In genomic region chr2:17227856-17228255, GRCh38 we compare ENCODE assay signal across 30 cellular contexts.
"Had no signal": no experiment of that assay in that cellular context is flagged by ENCODE, and none has a peak within 500 bp of the region (broad histone marks: within the 10 kb centered on the region; RNA-seq: fewer than 3 reads in every experiment).

No MANE protein-coding gene starts in this region.

- ATAC-seq: naive thymus-derived CD8-positive, alpha-beta T cell; natural killer cell treated with Interleukin-12 subunit alpha and Interleukin-12 subunit beta and Interleukin-15 and Interleukin-18, amount 100 ng/mL, for 72 hours; psoas muscle; right cardiac atrium; right lobe of liver; stimulated activated memory B cell treated with anti-CD40 and anti-IgM and Interleukin-4, amounts not matched to agents 10 μg/mL and 1 μg/mL and 100 μg/mL, for 72 hours; stimulated activated naive CD8-positive, alpha-beta T cell treated with anti-CD3 and anti-CD28 coated beads, Interleukin-15, amount 100 ng/mL, for 72 hours; stimulated activated naive CD8-positive, alpha-beta T cell treated with anti-CD3 and anti-CD28 coated beads, Interleukin-15, Interleukin-2, amounts not matched to agents 100 U/mL and 50 U/mL, for 24 hours had no signal

- H3K4me1 ChIP-seq: parathyroid adenoma, psoas muscle, right lobe of liver, sigmoid colon, spleen, thyroid gland, tibial nerve, upper lobe of left lung, vagina had no signal

- H3K9ac ChIP-seq: parathyroid adenoma had no signal

- H3K4me1 Mint-ChIP-seq: naive thymus-derived CD8-positive, alpha-beta T cell; neural crest cell; stimulated activated memory B cell treated with anti-CD40 and anti-IgM and Interleukin-4, amounts not matched to agents 10 μg/mL and 1 μg/mL and 100 μg/mL, for 72 hours; stimulated activated naive CD8-positive, alpha-beta T cell treated with anti-CD3 and anti-CD28 coated beads, Interleukin-15, amount 100 ng/mL, for 72 hours had no signal

- H2AFZ ChIP-seq: parathyroid adenoma had no signal

- H3K4me3 Mint-ChIP-seq: naive thymus-derived CD8-positive, alpha-beta T cell; natural killer cell treated with Interleukin-12 subunit alpha and Interleukin-12 subunit beta and Interleukin-15 and Interleukin-18, amount 100 ng/mL, for 72 hours; nephron progenitor cell; neural crest cell; stimulated activated memory B cell treated with anti-CD40 and anti-IgM and Interleukin-4, amounts not matched to agents 10 μg/mL and 1 μg/mL and 100 μg/mL, for 72 hours; stimulated activated naive CD8-positive, alpha-beta T cell treated with anti-CD3 and anti-CD28 coated beads, Interleukin-15, amount 100 ng/mL, for 72 hours had no signal

- H3K9me3 ChIP-seq: ovary, psoas muscle, right lobe of liver, sigmoid colon, spleen, thoracic aorta, thyroid gland, tibial nerve, upper lobe of left lung, vagina had no signal

- DNase-seq: naive thymus-derived CD8-positive, alpha-beta T cell; nephron progenitor cell; occipital lobe; ovary; posterior cingulate gyrus; psoas muscle; right lobe of liver; sigmoid colon; spleen; stimulated activated CD4-positive, alpha-beta T cell treated with anti-CD3 and anti-CD28 coated beads, Interleukin-12 subunit alpha, Interleukin-12 subunit beta, amount 100 ng/mL, for 4 hours; stimulated activated CD4-positive, alpha-beta T cell treated with anti-CD3 and anti-CD28 coated beads, Interleukin-1b, Interleukin-23, amount 100 ng/mL, for 48 hours; stimulated activated CD4-positive, alpha-beta T cell treated with anti-CD3 and anti-CD28 coated beads, Interleukin-4, amount 100 ng/mL, for 1 hour; stimulated activated CD4-positive, alpha-beta T cell treated with anti-CD3 and anti-CD28 coated beads, Interleukin-4, amount 100 ng/mL, for 4 hours; stimulated activated CD8-positive, alpha-beta memory T cell treated with anti-CD3 and anti-CD28 coated beads, Interleukin-4, amount 100 ng/mL, for 48 hours; stimulated activated naive CD4-positive, alpha-beta T cell; stimulated activated naive CD8-positive, alpha-beta T cell treated with anti-CD3 and anti-CD28 coated beads, Interleukin-15, amount 100 ng/mL, for 72 hours; stimulated activated naive CD8-positive, alpha-beta T cell treated with anti-CD3 and anti-CD28 coated beads, Interleukin-15, Interleukin-2, amounts not matched to agents 100 U/mL and 50 U/mL, for 24 hours; thyroid gland; upper lobe of left lung had no signal

- H3K36me3 Mint-ChIP-seq: naive thymus-derived CD8-positive, alpha-beta T cell; natural killer cell treated with Interleukin-12 subunit alpha and Interleukin-12 subunit beta and Interleukin-15 and Interleukin-18, amount 100 ng/mL, for 72 hours; stimulated activated memory B cell treated with anti-CD40 and anti-IgM and Interleukin-4, amounts not matched to agents 10 μg/mL and 1 μg/mL and 100 μg/mL, for 72 hours had no signal

- H3K27me3 Mint-ChIP-seq: naive thymus-derived CD8-positive, alpha-beta T cell; natural killer cell treated with Interleukin-12 subunit alpha and Interleukin-12 subunit beta and Interleukin-15 and Interleukin-18, amount 100 ng/mL, for 72 hours; progenitor cell of endocrine pancreas; stimulated activated memory B cell treated with anti-CD40 and anti-IgM and Interleukin-4, amounts not matched to agents 10 μg/mL and 1 μg/mL and 100 μg/mL, for 72 hours; stimulated activated naive CD8-positive, alpha-beta T cell treated with anti-CD3 and anti-CD28 coated beads, Interleukin-15, amount 100 ng/mL, for 72 hours had no signal

- H3K36me3 ChIP-seq: ovary, right lobe of liver, sigmoid colon, spleen, thoracic aorta, thyroid gland, tibial nerve, upper lobe of left lung, vagina had no signal

- H3K27ac ChIP-seq: ovary, parathyroid adenoma, psoas muscle, right lobe of liver, sigmoid colon, skin epidermis, spleen, thoracic aorta, thyroid gland, tibial nerve, upper lobe of left lung, vagina had no signal

- H3K27me3 ChIP-seq: ovary, right lobe of liver, sigmoid colon, spleen, thyroid gland, tibial nerve, upper lobe of left lung, vagina had no signal

- H3K4me2 ChIP-seq: smooth muscle cell had no signal

- H3K9me3 Mint-ChIP-seq: nephron progenitor cell, neural crest cell had no signal

- H3K4me3 ChIP-seq: ovary, psoas muscle, right lobe of liver, sigmoid colon, skin epidermis, smooth muscle cell, spleen, thoracic aorta, thyroid gland, tibial nerve, upper lobe of left lung, vagina had no signal

- H3K27ac Mint-ChIP-seq: naive thymus-derived CD8-positive, alpha-beta T cell; natural killer cell treated with Interleukin-12 subunit alpha and Interleukin-12 subunit beta and Interleukin-15 and Interleukin-18, amount 100 ng/mL, for 72 hours; nephron progenitor cell; progenitor cell of endocrine pancreas; stimulated activated memory B cell treated with anti-CD40 and anti-IgM and Interleukin-4, amounts not matched to agents 10 μg/mL and 1 μg/mL and 100 μg/mL, for 72 hours; stimulated activated naive CD8-positive, alpha-beta T cell treated with anti-CD3 and anti-CD28 coated beads, Interleukin-15, amount 100 ng/mL, for 72 hours had no signal

- H3K79me2 ChIP-seq: parathyroid adenoma had no signal
